Comparison of ENCODE assay signal across 2 cellular contexts in the genomic region with DNA sequence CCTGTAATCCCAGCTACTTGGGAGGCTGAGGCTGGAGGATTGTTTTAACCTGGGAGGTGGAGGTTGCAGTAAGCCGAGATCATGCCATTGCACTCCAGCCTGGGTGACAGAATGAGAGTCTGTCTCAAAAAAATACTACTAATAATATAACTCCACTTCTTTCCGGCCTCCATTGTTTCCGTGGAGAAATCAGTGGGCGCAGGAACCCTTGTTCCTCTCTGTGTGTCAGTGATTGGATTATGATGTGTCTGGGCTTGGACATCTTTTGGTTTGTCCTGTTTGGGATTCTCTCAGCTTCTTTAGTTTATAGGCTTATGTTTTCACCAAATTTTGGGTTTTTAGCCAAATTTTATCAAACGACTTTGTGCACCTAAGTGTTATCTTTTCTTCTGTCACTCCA.
A peak's percentile ranks its signal among the peaks of the same experiment; 100 is the strongest.
TF ChIP-seq lines count a peak whose summit lies in the region.

No MANE protein-coding gene starts in this region.

TF ChIP-seq in WTC11, 78 proteins besides CTCF, POLR2A, EP300 and RAD21 (continued from another document):
- TF ChIP-seq TP53 (CRISPR knock-in tag; IDR thresholded peaks at IDR 0.05) = no peak

TF ChIP-seq in K562, 482 proteins besides CTCF, POLR2A, EP300 and RAD21 (continued from another document):
- TF ChIP-seq TRIM28 (IDR thresholded peaks at IDR 0.05) = 0 out of 2 replicates have a peak, but pooled peaks have one; percentile 65
- TF ChIP-seq ZNF174 (CRISPR knock-in tag; IDR thresholded peaks at IDR 0.05) = no peak
- 0 out of 3 replicates have a peak, but pooled peaks of 1 of the 2 experiments have one; percentile 46 for TF ChIP-seq CBX3 (IDR thresholded peaks at IDR 0.05; ENCODE audit: borderline replicate concordance in 1 of 2, low read length in 2 of 2)
- TF ChIP-seq MAFF (IDR thresholded peaks at IDR 0.05; ENCODE audit: low read length) = no peak
- no peak for TF ChIP-seq CREM (IDR thresholded peaks at IDR 0.05; ENCODE audit: low read depth)
- 0 out of 4 replicates have a peak, but pooled peaks of 1 of the 2 experiments have one; percentile 17 for TF ChIP-seq TRIM24 (IDR thresholded peaks at IDR 0.05)
- no peak for TF ChIP-seq ZZZ3 (IDR thresholded peaks at IDR 0.05)
- peak; percentile 81 for TF ChIP-seq CBX5 (IDR thresholded peaks at IDR 0.05; ENCODE audit: borderline replicate concordance, low read depth)
